ENCODE assay signal across 1 cellular context in genomic region chr13:27620377-27621115, GRCh38.
TF ChIP-seq lines count a peak whose summit lies in the region.

TSS of gene LNX2 (minus strand) at chr13:27620529. CDS start at chr13:27581703, 38,826 bp downstream.

TF ChIP-seq in K562, 482 proteins besides CTCF, POLR2A, EP300 and RAD21 (continued from another document and continues in another):
- TF ChIP-seq GTF3C2 (IDR thresholded peaks at IDR 0.05; ENCODE audit: borderline replicate concordance, extremely low read depth, insufficient read length) (no peak), PRDM10 (IDR thresholded peaks at IDR 0.05; ENCODE audit: partially characterized antibody) (peak; percentile 26), RFX5 (IDR thresholded peaks at IDR 0.05; ENCODE audit: low read depth, low read length) (no peak), BHLHE40 (IDR thresholded peaks at IDR 0.05; ENCODE audit: low read length) (no peak), SP1 (CRISPR knock-in tag; IDR thresholded peaks at IDR 0.05) (peak; percentile 68), ZEB2 (IDR thresholded peaks at IDR 0.05) (peak; percentile 13; the same call in 1 of the 2 replicates), RBBP5 (IDR thresholded peaks at IDR 0.05; ENCODE audit: borderline replicate concordance, insufficient read depth, low read length, poor library complexity, severe bottlenecking) (peak; percentile 38), TCFL5 (CRISPR knock-in tag; conservative IDR thresholded peaks at IDR 0.05) (no peak), ZNF212 (CRISPR knock-in tag; IDR thresholded peaks at IDR 0.05) (no peak), EGR1 (conservative IDR thresholded peaks at IDR 0.05) (peak; percentile 53), SNRNP70 (optimal IDR thresholded peaks at IDR 0.05; ENCODE audit: low read depth, low read length) (no peak), DACH1 (IDR thresholded peaks at IDR 0.05; ENCODE audit: partially characterized antibody) (peak; percentile 43), ZNF398 (CRISPR knock-in tag; IDR thresholded peaks at IDR 0.05) (no peak), NKRF (IDR thresholded peaks at IDR 0.05; ENCODE audit: borderline replicate concordance) (no peak), NRF1 (conservative IDR thresholded peaks at IDR 0.05 in 1 of 2, IDR thresholded peaks at IDR 0.05 in 1 of 2) (peak in 1 of 2 experiments; percentile 23; a peak in 2 of 4 replicates), TSC22D4 (tag; IDR thresholded peaks at IDR 0.05) (no peak), SP2 (IDR thresholded peaks at IDR 0.05; ENCODE audit: extremely low read depth, low read depth, low read length, poor library complexity, severe bottlenecking) (peak; percentile 75), SREBF1 (IDR thresholded peaks at IDR 0.05; ENCODE audit: borderline replicate concordance, low read depth, low read length) (no peak), BCOR (IDR thresholded peaks at IDR 0.05) (peak; percentile 34; the same call in 1 of the 2 replicates), CBX3 (IDR thresholded peaks at IDR 0.05; ENCODE audit: borderline replicate concordance in 1 of 2, low read length in 2 of 2) (no peak), ZSCAN32 (CRISPR knock-in tag; IDR thresholded peaks at IDR 0.05) (no peak), CGGBP1 (CRISPR knock-in tag; IDR thresholded peaks at IDR 0.05) (peak; percentile 57; the same call in 1 of the 2 replicates), ZNF165 (CRISPR knock-in tag; IDR thresholded peaks at IDR 0.05; ENCODE audit: borderline replicate concordance) (no peak), ZNF395 (CRISPR knock-in tag; IDR thresholded peaks at IDR 0.05) (no peak), ASH1L (IDR thresholded peaks at IDR 0.05; ENCODE audit: borderline replicate concordance, low read depth, partially characterized antibody) (peak; percentile 79), MAFG (tag; conservative IDR thresholded peaks at IDR 0.05) (no peak), GTF2E2 (tag; IDR thresholded peaks at IDR 0.05) (0 out of 2 replicates have a peak, but pooled peaks have one; percentile 33), GABPA (tag; conservative IDR thresholded peaks at IDR 0.05; ENCODE audit: low read depth) (peak; percentile 52), ZNF696 (CRISPR knock-in tag; conservative IDR thresholded peaks at IDR 0.05) (no peak), POLR2G (IDR thresholded peaks at IDR 0.05; ENCODE audit: low read depth, low read length) (peak; percentile 80), ZNF384 (IDR thresholded peaks at IDR 0.05; ENCODE audit: low read depth, low read length) (no peak), ZNF766 (CRISPR knock-in tag; conservative IDR thresholded peaks at IDR 0.05) (no peak), MLLT1 (IDR thresholded peaks at IDR 0.05) (peak in 1 of 2 experiments; percentile 13; a peak in 1 of 4 replicates), L3MBTL2 (IDR thresholded peaks at IDR 0.05) (0 out of 2 replicates have a peak, but pooled peaks have one; percentile 8), BRD9 (IDR thresholded peaks at IDR 0.05; ENCODE audit: low read depth, partially characterized antibody) (no peak), GATAD2B (IDR thresholded peaks at IDR 0.05; ENCODE audit: borderline replicate concordance) (peak; percentile 69; the same call in 1 of the 2 replicates), FOXP4 (CRISPR knock-in tag; IDR thresholded peaks at IDR 0.05; ENCODE audit: borderline replicate concordance) (no peak), ZNF224 (CRISPR knock-in tag; IDR thresholded peaks at IDR 0.05) (no peak), FOXJ3 (CRISPR knock-in tag; IDR thresholded peaks at IDR 0.05) (no peak), PCBP1 (IDR thresholded peaks at IDR 0.05; ENCODE audit: low read depth, low read length, poor library complexity, severe bottlenecking) (peak; percentile 22), PPARD (CRISPR knock-in tag; IDR thresholded peaks at IDR 0.05) (no peak), ATF7 (IDR thresholded peaks at IDR 0.05) (0 out of 2 replicates have a peak, but pooled peaks have one; percentile 42), FOS (IDR thresholded peaks at IDR 0.05; ENCODE audit: extremely low read depth, insufficient read length) (peak; percentile 80), MYC (IDR thresholded peaks at IDR 0.05; ENCODE audit: low read depth, low read length) (0 out of 2 replicates have a peak, but pooled peaks have one; percentile 25), MYC (CRISPR knock-in tag; IDR thresholded peaks at IDR 0.05; ENCODE audit: borderline replicate concordance, low read depth) (no peak), ZNF57 (CRISPR knock-in tag; IDR thresholded peaks at IDR 0.05) (no peak), GTF2A2 (tag; IDR thresholded peaks at IDR 0.05) (no peak), RUNX1 (IDR thresholded peaks at IDR 0.05; ENCODE audit: low read depth) (no peak), CCNT2 (IDR thresholded peaks at IDR 0.05; ENCODE audit: borderline replicate concordance, extremely low read depth, insufficient read length, low read depth, low read length) (peak; percentile 25), ZNF316 (IDR thresholded peaks at IDR 0.05) (peak; percentile 63), THAP7 (CRISPR knock-in tag; IDR thresholded peaks at IDR 0.05) (peak; percentile 94), LEF1 (IDR thresholded peaks at IDR 0.05) (no peak)
